In the genomic region with DNA sequence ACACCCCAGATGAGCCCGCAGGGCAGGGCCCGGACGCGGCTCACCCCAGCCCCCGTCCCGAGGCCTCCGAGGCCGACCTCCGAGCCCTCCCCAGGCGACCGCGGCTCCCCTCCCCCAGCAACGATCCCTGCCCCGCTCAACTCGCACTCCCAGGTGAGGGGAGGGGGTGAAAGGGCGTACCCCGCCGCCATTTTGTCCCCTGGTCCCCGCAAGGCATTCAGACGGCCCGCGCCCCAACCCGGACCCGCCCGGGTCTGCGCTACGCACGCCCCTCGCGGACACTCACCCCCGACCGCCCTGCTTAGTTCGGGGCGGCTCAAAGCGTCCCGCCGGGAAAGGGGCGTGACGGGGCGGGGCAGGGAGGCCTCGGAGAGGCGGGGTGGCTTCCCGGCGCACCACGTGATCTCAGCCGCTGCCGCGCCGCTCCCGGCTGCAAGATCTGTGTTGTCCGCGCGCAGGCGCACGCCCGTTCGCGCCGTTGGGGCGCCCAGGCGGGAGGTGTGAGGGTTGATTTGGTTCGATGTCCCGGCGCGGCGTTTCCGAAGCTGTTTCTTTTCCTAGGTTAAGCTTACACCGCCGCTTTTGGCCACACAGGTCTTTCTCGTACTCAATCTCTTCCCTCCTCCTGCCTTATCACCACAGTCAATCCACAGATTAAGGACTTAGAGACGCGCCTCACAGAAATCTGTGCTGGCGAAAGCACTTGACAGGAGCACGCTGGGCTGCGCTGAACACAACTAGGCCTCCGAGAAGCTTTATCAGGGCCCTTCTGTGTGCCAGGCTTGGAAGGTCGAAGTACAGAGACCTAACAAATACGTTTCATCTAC, we compare ENCODE assay signal across 1 cellular context.
TF ChIP-seq lines count a peak whose summit lies in the region.

A gene with protein sequence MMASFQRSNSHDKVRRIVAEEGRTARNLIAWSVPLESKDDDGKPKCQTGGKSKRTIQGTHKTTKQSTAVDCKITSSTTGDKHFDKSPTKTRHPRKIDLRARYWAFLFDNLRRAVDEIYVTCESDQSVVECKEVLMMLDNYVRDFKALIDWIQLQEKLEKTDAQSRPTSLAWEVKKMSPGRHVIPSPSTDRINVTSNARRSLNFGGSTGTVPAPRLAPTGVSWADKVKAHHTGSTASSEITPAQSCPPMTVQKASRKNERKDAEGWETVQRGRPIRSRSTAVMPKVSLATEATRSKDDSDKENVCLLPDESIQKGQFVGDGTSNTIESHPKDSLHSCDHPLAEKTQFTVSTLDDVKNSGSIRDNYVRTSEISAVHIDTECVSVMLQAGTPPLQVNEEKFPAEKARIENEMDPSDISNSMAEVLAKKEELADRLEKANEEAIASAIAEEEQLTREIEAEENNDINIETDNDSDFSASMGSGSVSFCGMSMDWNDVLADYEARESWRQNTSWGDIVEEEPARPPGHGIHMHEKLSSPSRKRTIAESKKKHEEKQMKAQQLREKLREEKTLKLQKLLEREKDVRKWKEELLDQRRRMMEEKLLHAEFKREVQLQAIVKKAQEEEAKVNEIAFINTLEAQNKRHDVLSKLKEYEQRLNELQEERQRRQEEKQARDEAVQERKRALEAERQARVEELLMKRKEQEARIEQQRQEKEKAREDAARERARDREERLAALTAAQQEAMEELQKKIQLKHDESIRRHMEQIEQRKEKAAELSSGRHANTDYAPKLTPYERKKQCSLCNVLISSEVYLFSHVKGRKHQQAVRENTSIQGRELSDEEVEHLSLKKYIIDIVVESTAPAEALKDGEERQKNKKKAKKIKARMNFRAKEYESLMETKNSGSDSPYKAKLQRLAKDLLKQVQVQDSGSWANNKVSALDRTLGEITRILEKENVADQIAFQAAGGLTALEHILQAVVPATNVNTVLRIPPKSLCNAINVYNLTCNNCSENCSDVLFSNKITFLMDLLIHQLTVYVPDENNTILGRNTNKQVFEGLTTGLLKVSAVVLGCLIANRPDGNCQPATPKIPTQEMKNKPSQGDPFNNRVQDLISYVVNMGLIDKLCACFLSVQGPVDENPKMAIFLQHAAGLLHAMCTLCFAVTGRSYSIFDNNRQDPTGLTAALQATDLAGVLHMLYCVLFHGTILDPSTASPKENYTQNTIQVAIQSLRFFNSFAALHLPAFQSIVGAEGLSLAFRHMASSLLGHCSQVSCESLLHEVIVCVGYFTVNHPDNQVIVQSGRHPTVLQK (N-terminal part only) (minus strand): TSS at position 328 of the 827 bp plus-strand sequence. CDS start 21,523 bp downstream, outside the sequence.

TF ChIP-seq in HepG2, 621 proteins besides CTCF, POLR2A, EP300 and RAD21 (continued from another document and continues in another):
- TF ChIP-seq ZNF543 (CRISPR knock-in tag; IDR thresholded peaks at IDR 0.05) = peak; percentile 93
- 0 out of 2 replicates have a peak, but pooled peaks have one; percentile 40 for TF ChIP-seq BATF2 (CRISPR knock-in tag; IDR thresholded peaks at IDR 0.05)
- no peak for TF ChIP-seq MIER3 (CRISPR knock-in tag; IDR thresholded peaks at IDR 0.05; ENCODE audit: borderline replicate concordance)
- TF ChIP-seq PITX1 (CRISPR knock-in tag; IDR thresholded peaks at IDR 0.05) = peak; percentile 66
- TF ChIP-seq SRY (CRISPR knock-in tag; IDR thresholded peaks at IDR 0.05) = peak; percentile 94
- TF ChIP-seq, protein P1, sequence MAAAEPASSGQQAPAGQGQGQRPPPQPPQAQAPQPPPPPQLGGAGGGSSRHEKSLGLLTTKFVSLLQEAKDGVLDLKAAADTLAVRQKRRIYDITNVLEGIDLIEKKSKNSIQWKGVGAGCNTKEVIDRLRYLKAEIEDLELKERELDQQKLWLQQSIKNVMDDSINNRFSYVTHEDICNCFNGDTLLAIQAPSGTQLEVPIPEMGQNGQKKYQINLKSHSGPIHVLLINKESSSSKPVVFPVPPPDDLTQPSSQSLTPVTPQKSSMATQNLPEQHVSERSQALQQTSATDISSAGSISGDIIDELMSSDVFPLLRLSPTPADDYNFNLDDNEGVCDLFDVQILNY (CRISPR knock-in tag; conservative IDR thresholded peaks at IDR 0.05) = no peak; the same call in 1 of the 2 replicates
- TF ChIP-seq PHF5A (CRISPR knock-in tag; IDR thresholded peaks at IDR 0.05; ENCODE audit: low read depth, unreplicated experiment) = no peak
- TF ChIP-seq ISL2 (CRISPR knock-in tag; IDR thresholded peaks at IDR 0.05) = peak; percentile 37; the same call in 1 of the 2 replicates
- TF ChIP-seq MED8 (CRISPR knock-in tag; IDR thresholded peaks at IDR 0.05; ENCODE audit: insufficient replicate concordance) = peak; percentile 81
- TF ChIP-seq ZNF143 (CRISPR knock-in tag; IDR thresholded peaks at IDR 0.05) = peak; percentile 44; the same call in 1 of the 2 replicates
- no peak for TF ChIP-seq ATAD3A (CRISPR knock-in tag; IDR thresholded peaks at IDR 0.05)
- peak; percentile 95 for TF ChIP-seq MTF2 (CRISPR knock-in tag; IDR thresholded peaks at IDR 0.05; ENCODE audit: borderline replicate concordance)
- TF ChIP-seq ZSCAN9 (CRISPR knock-in tag; IDR thresholded peaks at IDR 0.05; ENCODE audit: borderline replicate concordance) = peak; percentile 89
- no peak for TF ChIP-seq SNAPC5 (CRISPR knock-in tag; IDR thresholded peaks at IDR 0.05; ENCODE audit: borderline replicate concordance)
- TF ChIP-seq MATR3 (CRISPR knock-in tag; IDR thresholded peaks at IDR 0.05) = no peak
- TF ChIP-seq HOXA5 (CRISPR knock-in tag; IDR thresholded peaks at IDR 0.05) = peak; percentile 70; the same call in 1 of the 2 replicates
- TF ChIP-seq GATAD2A (CRISPR knock-in tag; IDR thresholded peaks at IDR 0.05) = no peak; the same call in none of the 2 replicates
- TF ChIP-seq RAD51 (IDR thresholded peaks at IDR 0.05; ENCODE audit: borderline replicate concordance) = peak; percentile 89
- TF ChIP-seq MED1 (CRISPR knock-in tag; IDR thresholded peaks at IDR 0.05) = no peak; the same call in 1 of the 2 replicates
- TF ChIP-seq TIGD3 (CRISPR knock-in tag; IDR thresholded peaks at IDR 0.05; ENCODE audit: borderline replicate concordance) = 0 out of 2 replicates have a peak, but pooled peaks have one; percentile 48
- no peak; the same call in 1 of the 2 replicates for TF ChIP-seq ZNF296 (CRISPR knock-in tag; conservative IDR thresholded peaks at IDR 0.05)
- no peak for TF ChIP-seq HMG20A (CRISPR knock-in tag; IDR thresholded peaks at IDR 0.05; ENCODE audit: borderline replicate concordance)
- TF ChIP-seq, protein P2, sequence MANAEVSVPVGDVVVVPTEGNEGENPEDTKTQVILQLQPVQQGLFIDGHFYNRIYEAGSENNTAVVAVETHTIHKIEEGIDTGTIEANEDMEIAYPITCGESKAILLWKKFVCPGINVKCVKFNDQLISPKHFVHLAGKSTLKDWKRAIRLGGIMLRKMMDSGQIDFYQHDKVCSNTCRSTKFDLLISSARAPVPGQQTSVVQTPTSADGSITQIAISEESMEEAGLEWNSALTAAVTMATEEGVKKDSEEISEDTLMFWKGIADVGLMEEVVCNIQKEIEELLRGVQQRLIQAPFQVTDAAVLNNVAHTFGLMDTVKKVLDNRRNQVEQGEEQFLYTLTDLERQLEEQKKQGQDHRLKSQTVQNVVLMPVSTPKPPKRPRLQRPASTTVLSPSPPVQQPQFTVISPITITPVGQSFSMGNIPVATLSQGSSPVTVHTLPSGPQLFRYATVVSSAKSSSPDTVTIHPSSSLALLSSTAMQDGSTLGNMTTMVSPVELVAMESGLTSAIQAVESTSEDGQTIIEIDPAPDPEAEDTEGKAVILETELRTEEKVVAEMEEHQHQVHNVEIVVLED (CRISPR knock-in tag; IDR thresholded peaks at IDR 0.05; ENCODE audit: borderline replicate concordance) = peak; percentile 82; the same call in 1 of the 2 replicates
- TF ChIP-seq ETV5 (CRISPR knock-in tag; IDR thresholded peaks at IDR 0.05; ENCODE audit: borderline replicate concordance) = peak; percentile 31; the same call in 1 of the 2 replicates
- TF ChIP-seq BCL6 (CRISPR knock-in tag; IDR thresholded peaks at IDR 0.05) = peak; percentile 81
- TF ChIP-seq ZFP91 (CRISPR knock-in tag; IDR thresholded peaks at IDR 0.05; ENCODE audit: borderline replicate concordance) = peak; percentile 76; the same call in 1 of the 2 replicates
- peak; percentile 91; the same call in 1 of the 2 replicates for TF ChIP-seq EEA1 (CRISPR knock-in tag; IDR thresholded peaks at IDR 0.05; ENCODE audit: borderline replicate concordance)
- peak; percentile 95 for TF ChIP-seq ZZZ3 (CRISPR knock-in tag; IDR thresholded peaks at IDR 0.05; ENCODE audit: borderline replicate concordance)
- TF ChIP-seq ZNF589 (CRISPR knock-in tag; conservative IDR thresholded peaks at IDR 0.05) = no peak
- peak; percentile 49; the same call in 1 of the 2 replicates for TF ChIP-seq ZNF335 (CRISPR knock-in tag; IDR thresholded peaks at IDR 0.05)
- TF ChIP-seq ETS1 (CRISPR knock-in tag; IDR thresholded peaks at IDR 0.05) = peak; percentile 94; the same call in 1 of the 2 replicates
- peak; percentile 44; the same call in 1 of the 2 replicates for TF ChIP-seq ELF3 (CRISPR knock-in tag; IDR thresholded peaks at IDR 0.05)
- peak; percentile 84 for TF ChIP-seq RBFOX2 (IDR thresholded peaks at IDR 0.05; ENCODE audit: low read depth, low read length)
- no peak for TF ChIP-seq GPN1 (CRISPR knock-in tag; IDR thresholded peaks at IDR 0.05; ENCODE audit: borderline replicate concordance)
- peak; percentile 97 for TF ChIP-seq ZNF766 (CRISPR knock-in tag; IDR thresholded peaks at IDR 0.05; ENCODE audit: borderline replicate concordance)
- TF ChIP-seq HNF4A (CRISPR knock-in tag; IDR thresholded peaks at IDR 0.05) = no peak; the same call in 1 of the 2 replicates
- TF ChIP-seq AGO1 (IDR thresholded peaks at IDR 0.05; ENCODE audit: low read depth, low read length, poor library complexity, severe bottlenecking) = no peak
- TF ChIP-seq, protein P3, sequence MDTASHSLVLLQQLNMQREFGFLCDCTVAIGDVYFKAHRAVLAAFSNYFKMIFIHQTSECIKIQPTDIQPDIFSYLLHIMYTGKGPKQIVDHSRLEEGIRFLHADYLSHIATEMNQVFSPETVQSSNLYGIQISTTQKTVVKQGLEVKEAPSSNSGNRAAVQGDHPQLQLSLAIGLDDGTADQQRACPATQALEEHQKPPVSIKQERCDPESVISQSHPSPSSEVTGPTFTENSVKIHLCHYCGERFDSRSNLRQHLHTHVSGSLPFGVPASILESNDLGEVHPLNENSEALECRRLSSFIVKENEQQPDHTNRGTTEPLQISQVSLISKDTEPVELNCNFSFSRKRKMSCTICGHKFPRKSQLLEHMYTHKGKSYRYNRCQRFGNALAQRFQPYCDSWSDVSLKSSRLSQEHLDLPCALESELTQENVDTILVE (CRISPR knock-in tag; IDR thresholded peaks at IDR 0.05) = no peak; the same call in 1 of the 2 replicates
- peak; percentile 92; the same call in 1 of the 2 replicates for TF ChIP-seq ZNF737 (CRISPR knock-in tag; IDR thresholded peaks at IDR 0.05; ENCODE audit: borderline replicate concordance)
- TF ChIP-seq MXD1 (CRISPR knock-in tag; IDR thresholded peaks at IDR 0.05) = peak; percentile 82
- TF ChIP-seq KLF12 (CRISPR knock-in tag; IDR thresholded peaks at IDR 0.05; ENCODE audit: borderline replicate concordance) = peak; percentile 46; the same call in 1 of the 2 replicates
